Comparison of ENCODE assay signal across 1 cellular context in the genomic region with DNA sequence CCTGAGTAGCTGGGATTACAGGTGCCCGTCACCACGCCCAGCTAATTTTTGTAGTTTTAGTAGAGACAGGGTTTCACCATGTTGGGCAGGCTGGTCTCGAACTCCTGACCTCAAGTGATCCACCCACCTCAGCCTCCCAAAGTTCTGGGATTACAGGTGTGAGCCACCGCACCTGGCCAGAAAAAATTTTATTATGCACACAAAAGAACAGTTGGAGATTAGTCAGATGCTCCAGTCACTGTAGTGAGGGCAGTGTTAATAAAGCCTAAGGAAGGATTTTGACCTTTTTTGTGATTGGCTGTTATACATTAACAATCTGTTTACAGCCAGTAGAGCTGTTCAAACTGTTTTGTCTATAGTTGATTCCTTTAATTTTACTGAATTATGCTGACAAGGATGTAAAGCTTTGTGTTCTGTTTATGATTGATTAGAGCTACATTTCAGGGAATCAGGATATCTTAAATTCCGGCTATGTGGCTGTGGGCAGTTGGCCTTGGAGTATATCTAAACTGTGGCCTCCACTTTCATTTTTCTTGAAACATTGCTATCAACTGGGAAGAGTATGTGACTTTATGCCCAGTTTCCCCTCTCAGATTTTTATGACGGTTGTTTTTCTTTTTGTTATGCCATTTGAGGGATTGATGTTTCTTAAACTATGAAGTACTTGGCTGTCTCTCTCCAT.
TF ChIP-seq lines count a peak whose summit lies in the region.

No MANE protein-coding gene starts in this region.

TF ChIP-seq in SK-N-SH, 30 proteins besides CTCF, POLR2A, EP300 and RAD21 (continued from another document):
- TF ChIP-seq, protein P1, sequence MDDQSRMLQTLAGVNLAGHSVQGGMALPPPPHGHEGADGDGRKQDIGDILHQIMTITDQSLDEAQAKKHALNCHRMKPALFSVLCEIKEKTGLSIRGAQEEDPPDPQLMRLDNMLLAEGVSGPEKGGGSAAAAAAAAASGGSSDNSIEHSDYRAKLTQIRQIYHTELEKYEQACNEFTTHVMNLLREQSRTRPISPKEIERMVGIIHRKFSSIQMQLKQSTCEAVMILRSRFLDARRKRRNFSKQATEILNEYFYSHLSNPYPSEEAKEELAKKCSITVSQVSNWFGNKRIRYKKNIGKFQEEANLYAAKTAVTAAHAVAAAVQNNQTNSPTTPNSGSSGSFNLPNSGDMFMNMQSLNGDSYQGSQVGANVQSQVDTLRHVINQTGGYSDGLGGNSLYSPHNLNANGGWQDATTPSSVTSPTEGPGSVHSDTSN (IDR thresholded peaks at IDR 0.05), result no peak
- TF ChIP-seq YY1 (IDR thresholded peaks at IDR 0.05; ENCODE audit: low read depth) (no peak), SMC3 (IDR thresholded peaks at IDR 0.05; ENCODE audit: low read depth, low read length) (no peak), RCOR1 (IDR thresholded peaks at IDR 0.05; ENCODE audit: low read length) (no peak), RFX5 (IDR thresholded peaks at IDR 0.05; ENCODE audit: low read length) (no peak), JUND (IDR thresholded peaks at IDR 0.05) (no peak), EZH2phosphoT487 (IDR thresholded peaks at IDR 0.05; ENCODE audit: borderline replicate concordance, low read depth) (no peak), RXRA (IDR thresholded peaks at IDR 0.05; ENCODE audit: borderline replicate concordance, low read depth) (no peak), FOSL2 (IDR thresholded peaks at IDR 0.05; ENCODE audit: borderline replicate concordance, low read depth) (no peak)
- TF ChIP-seq, protein P2, sequence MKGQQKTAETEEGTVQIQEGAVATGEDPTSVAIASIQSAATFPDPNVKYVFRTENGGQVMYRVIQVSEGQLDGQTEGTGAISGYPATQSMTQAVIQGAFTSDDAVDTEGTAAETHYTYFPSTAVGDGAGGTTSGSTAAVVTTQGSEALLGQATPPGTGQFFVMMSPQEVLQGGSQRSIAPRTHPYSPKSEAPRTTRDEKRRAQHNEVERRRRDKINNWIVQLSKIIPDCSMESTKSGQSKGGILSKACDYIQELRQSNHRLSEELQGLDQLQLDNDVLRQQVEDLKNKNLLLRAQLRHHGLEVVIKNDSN (IDR thresholded peaks at IDR 0.05; ENCODE audit: borderline replicate concordance, low read depth), result no peak
- TF ChIP-seq, protein P3, sequence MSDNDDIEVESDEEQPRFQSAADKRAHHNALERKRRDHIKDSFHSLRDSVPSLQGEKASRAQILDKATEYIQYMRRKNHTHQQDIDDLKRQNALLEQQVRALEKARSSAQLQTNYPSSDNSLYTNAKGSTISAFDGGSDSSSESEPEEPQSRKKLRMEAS (IDR thresholded peaks at IDR 0.05; ENCODE audit: low read depth), result no peak
TF ChIP-seq in SK-N-SH: peak in this region for 0.
